12 cellular contexts compared by ENCODE assay signal in the genomic region with DNA sequence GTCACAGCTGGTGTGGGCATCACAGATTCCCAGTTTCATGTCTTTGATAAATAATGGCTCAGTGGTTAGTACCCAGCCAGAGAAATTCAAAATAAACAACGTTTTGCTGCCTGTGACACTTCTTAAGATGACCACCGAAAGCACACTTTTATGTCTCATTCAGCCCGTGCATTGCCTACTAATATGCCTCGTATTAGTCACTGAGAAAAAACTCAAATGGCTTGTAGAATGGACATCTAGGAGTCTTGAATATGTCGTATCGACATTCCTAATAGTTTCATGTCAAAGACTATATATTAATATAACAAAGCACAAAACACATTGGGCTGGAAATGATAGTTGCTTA.
DNase-seq lines count a peak whose midpoint lies in the region; ATAC-seq and TF ChIP-seq lines count a peak whose summit lies in the region.
"Had no signal": no experiment of that assay in that cellular context is flagged by ENCODE, and none has a peak within 500 bp of the region (broad histone marks: within the 10 kb centered on the region; RNA-seq: fewer than 3 reads in every experiment).

No MANE protein-coding gene starts in this region.

- H4K20me1 ChIP-seq in KMS-11 (ENCODE audit: insufficient read depth) = no peaks in the 10 kb centered on the region

- peak; percentile 24 for DNase-seq in EL
- no peak for DNase-seq in glutamatergic neuron
- DNase-seq in immature natural killer cell = no peak
- DNase-seq in left cardiac atrium = no peak
- no peak for DNase-seq in psoas muscle
- DNase-seq: CD8-positive, alpha-beta T cell; COR-L47; DMS153; DMS79 treated with DMSO at 0.1 percent for 48 hours had no signal

- H3K4me1 Mint-ChIP-seq in glutamatergic neuron (ENCODE audit: low read depth, unreplicated experiment) (peaks cover 16% of the 10 kb centered on the region), immature natural killer cell (no peaks in the 10 kb centered on the region)
- H3K4me1 Mint-ChIP-seq: CD14-positive monocyte had no signal

- H3K36me3 Mint-ChIP-seq in glutamatergic neuron (ENCODE audit: unreplicated experiment) (peaks cover 7% of the 10 kb centered on the region), immature natural killer cell (peaks cover 0 to 5% (median 3%) of the 10 kb centered on the region in 3 donors)
- H3K36me3 Mint-ChIP-seq: CD14-positive monocyte; CD8-positive, alpha-beta T cell had no signal

- H3K36me3 ChIP-seq in KMS-11 (ENCODE audit: insufficient read depth) (no peaks in the 10 kb centered on the region), psoas muscle (ENCODE audit: insufficient read depth in 1 of 2, low read depth in 1 of 2) (no peaks in the 10 kb centered on the region)

- TF ChIP-seq CTCF in KMS-11 (conservative IDR thresholded peaks at IDR 0.05; ENCODE audit: low read depth, low read length) (no peak), glutamatergic neuron (IDR thresholded peaks at IDR 0.05; ENCODE audit: partially characterized antibody, unreplicated experiment) (no peak), psoas muscle (IDR thresholded peaks at IDR 0.05) (no peak)

- H3K4me3 Mint-ChIP-seq in glutamatergic neuron (ENCODE audit: unreplicated experiment) (no peak overlapping the region), immature natural killer cell (no peak overlapping the region)
- H3K4me3 Mint-ChIP-seq: CD14-positive monocyte; CD8-positive, alpha-beta T cell had no signal

- H3K9me3 Mint-ChIP-seq in glutamatergic neuron (ENCODE audit: unreplicated experiment) (peaks cover 4% of the 10 kb centered on the region), immature natural killer cell (peaks cover 13 to 41% (median 18%) of the 10 kb centered on the region in 6 donors)

- ATAC-seq in HG03432 (IDR thresholded peaks at IDR 0.05; ENCODE audit: unreplicated experiment) = no peak
- no peak for ATAC-seq in left cardiac atrium
- no peak for ATAC-seq in psoas muscle
- ATAC-seq: CD8-positive, alpha-beta T cell had no signal

- H3K4me1 ChIP-seq in KMS-11 (ENCODE audit: low read depth, poor library complexity, severe bottlenecking) (peaks cover 81% of the 10 kb centered on the region), psoas muscle (no peaks in the 10 kb centered on the region)

- no peak overlapping the region for H3K4me3 ChIP-seq in KMS-11 (IDR thresholded peaks at IDR 0.05; ENCODE audit: insufficient read depth, low read depth, low read length)
- no peak overlapping the region for H3K4me3 ChIP-seq in psoas muscle

- WGBS in psoas muscle, 3 donors = 72 to 77% (median 73%) methylated on average over 6 of the region's 6 CpGs

- peaks cover 4% of the 10 kb centered on the region for H3K27me3 Mint-ChIP-seq in glutamatergic neuron (ENCODE audit: unreplicated experiment)
- no peaks in the 10 kb centered on the region for H3K27me3 Mint-ChIP-seq in immature natural killer cell (ENCODE audit: low read depth in 3 of 3)

- no peaks in the 10 kb centered on the region for H3K27me3 ChIP-seq in KMS-11 (ENCODE audit: insufficient read depth, low read depth)
- H3K27me3 ChIP-seq in psoas muscle (ENCODE audit: insufficient read depth in 3 of 3, low read length in 2 of 3) = no peaks in the 10 kb centered on the region

- H3K9ac ChIP-seq in KMS-11 = no peak overlapping the region; the same call in 1 of the 2 replicates

- no peaks in the 10 kb centered on the region for H3K9me3 ChIP-seq in psoas muscle

- intact Hi-C loops in left cardiac atrium (cut with DNase I) (no loop called here), psoas muscle (cut with DNase I) (no loop called here)

- peak overlapping the region; percentile 26; the same call in 1 of the 2 replicates for H2AFZ ChIP-seq in KMS-11 (ENCODE audit: low read depth)

- H3K4me2 ChIP-seq in KMS-11 = peak overlapping the region; percentile 74

- H3K27ac Mint-ChIP-seq in glutamatergic neuron (ENCODE audit: unreplicated experiment) = peak overlapping the region; percentile 45
- H3K27ac Mint-ChIP-seq in immature natural killer cell = no peak overlapping the region
- H3K27ac Mint-ChIP-seq: CD14-positive monocyte; CD8-positive, alpha-beta T cell had no signal

- H3K79me2 ChIP-seq in KMS-11 (ENCODE audit: insufficient read depth, low read depth) = no peaks in the 10 kb centered on the region

- H3K27ac ChIP-seq in KMS-11 (peak overlapping the region; percentile 60; the same call in 1 of the 2 replicates), psoas muscle (no peak overlapping the region)
